20 cellular contexts compared by ENCODE assay signal in genomic region chr18:59505311-59505710, GRCh38.
A peak's percentile ranks its signal among the peaks of the same experiment; 100 is the strongest.
DNase-seq lines count a peak whose midpoint lies in the region; ATAC-seq and TF ChIP-seq lines count a peak whose summit lies in the region.
"Had no signal": no experiment of that assay in that cellular context is flagged by ENCODE, and none has a peak within 500 bp of the region (broad histone marks: within the 10 kb centered on the region; RNA-seq: fewer than 3 reads in every experiment).

No MANE protein-coding gene starts in this region.

- ATAC-seq in GM21360 (IDR thresholded peaks at IDR 0.05; ENCODE audit: unreplicated experiment) (no peak), GM21529 (IDR thresholded peaks at IDR 0.05; ENCODE audit: unreplicated experiment) (no peak)
- ATAC-seq: HCT116 had no signal

- H3K9me3 Mint-ChIP-seq in nephron: peaks cover 8% of the 10 kb centered on the region

- H3K27ac Mint-ChIP-seq in nephron: peak overlapping the region; percentile 22 to 84 (median 80)

- H3K4me3 Mint-ChIP-seq in nephron: no peak overlapping the region

- peaks cover 64% of the 10 kb centered on the region for H3K4me1 Mint-ChIP-seq in nephron

- peaks cover 23% of the 10 kb centered on the region for H3K36me3 Mint-ChIP-seq in nephron (ENCODE audit: low read depth)

- peaks cover 3% of the 10 kb centered on the region for H3K27me3 Mint-ChIP-seq in nephron (ENCODE audit: low read depth)

- TF ChIP-seq CTCF in nephron (IDR thresholded peaks at IDR 0.05; ENCODE audit: unreplicated experiment in 3 of 3) (no peak), GM20000 (IDR thresholded peaks at IDR 0.05; ENCODE audit: extremely low read depth, missing control alignments) (no peak)

- DNase-seq in ELR (ENCODE audit: low read depth): peak; percentile 35
- DNase-seq in amniotic epithelial cell (ENCODE audit: low read depth): peak; percentile 45
- no peak for DNase-seq in GM20000 (ENCODE audit: low spot score)
- DNase-seq in NCI-H2196 (lab: John Stamatoyannopoulos, UW; ENCODE audit: unreplicated experiment): no peak
- DNase-seq: Calu3, DMS153, GF-D8, Karpas-422, NCI-H1092, NCI-H1417 treated with DMSO at 0.1 percent for 48 hours, NCI-H1694 treated with DMSO at 0.1 percent for 48 hours, NCI-H2081, NCI-H345, NCI-H524, NCI-H774, SIG-M5 had no signal

Comparison
In these comparisons a context has a peak if more than half of its experiments do, and no peak if none do; other contexts are left out.
1. DNase-seq: peak in ELR (single experiment) and amniotic epithelial cell (single experiment); none in GM20000 (single experiment) and NCI-H2196 (single experiment).